18 cellular contexts compared by ENCODE assay signal in the genomic region with DNA sequence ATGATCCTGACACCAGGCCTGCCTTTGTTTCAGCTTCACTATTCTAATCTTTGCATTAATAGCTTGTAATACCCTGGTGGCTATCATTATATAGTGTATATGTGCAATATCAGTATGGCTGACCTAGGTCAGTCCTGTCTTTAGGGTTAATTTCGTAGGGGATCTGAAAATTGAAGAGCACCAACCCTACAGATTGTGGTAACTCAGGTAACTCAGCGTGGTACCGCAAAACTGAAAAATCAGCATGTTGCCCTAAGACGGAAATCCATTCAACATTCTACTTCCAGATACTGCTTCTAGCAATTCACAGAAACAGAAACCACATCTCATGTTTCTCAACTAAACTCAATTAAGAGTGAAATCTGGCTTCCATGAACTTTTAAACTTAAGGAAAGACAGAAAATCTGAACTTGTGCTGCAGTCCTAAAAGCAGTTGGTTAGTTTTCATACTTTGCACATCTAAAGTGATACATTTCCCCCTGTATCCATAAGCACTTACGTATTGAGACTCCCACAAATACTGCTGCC.
DNase-seq lines count a peak whose midpoint lies in the region; ATAC-seq, FAIRE-seq and TF ChIP-seq lines count a peak whose summit lies in the region.
"Had no signal": no experiment of that assay in that cellular context is flagged by ENCODE, and none has a peak within 500 bp of the region (broad histone marks: within the 10 kb centered on the region; RNA-seq: fewer than 3 reads in every experiment).

No MANE protein-coding gene starts in this region.

- no peaks in the 10 kb centered on the region for H3K27me3 Mint-ChIP-seq in activated naive CD4-positive, alpha-beta T cell treated with anti-CD3 and anti-CD28 coated beads, Interleukin-2, amount 10 ng/mL, durations not matched to agents 7 days and 5 days

- peak; percentile 59 for FAIRE-seq in GM19239 (lab: Jason Lieb, UNC)
- FAIRE-seq: A549, D721Med, GM12892 had no signal

- peak overlapping the region; percentile 52 for H3K27ac Mint-ChIP-seq in activated naive CD4-positive, alpha-beta T cell treated with anti-CD3 and anti-CD28 coated beads, Interleukin-2, amount 10 ng/mL, durations not matched to agents 7 days and 5 days
- H3K27ac Mint-ChIP-seq: CD8-positive, alpha-beta T cell had no signal

- peaks cover 18% of the 10 kb centered on the region for H3K36me3 ChIP-seq in SK-N-MC (ENCODE audit: insufficient read depth, low read length)
- H3K36me3 ChIP-seq in brain microvascular endothelial cell (replicated peaks), result peaks cover 12% of the 10 kb centered on the region

- H3K9me3 Mint-ChIP-seq in activated naive CD4-positive, alpha-beta T cell treated with anti-CD3 and anti-CD28 coated beads, Interleukin-2, amount 10 ng/mL, durations not matched to agents 7 days and 5 days, result peaks cover 3% of the 10 kb centered on the region

- no peak for ATAC-seq in HG02884 (IDR thresholded peaks at IDR 0.05; ENCODE audit: unreplicated experiment)
- ATAC-seq: A549; CD8-positive, alpha-beta T cell; HCT116 had no signal

- TF ChIP-seq CTCF in brain microvascular endothelial cell (IDR thresholded peaks at IDR 0.05; ENCODE audit: low read depth, low read length, missing control alignments), result no peak

- peaks cover 16% of the 10 kb centered on the region for H3K4me1 Mint-ChIP-seq in activated naive CD4-positive, alpha-beta T cell treated with anti-CD3 and anti-CD28 coated beads, Interleukin-2, amount 10 ng/mL, durations not matched to agents 7 days and 5 days
- H3K4me1 Mint-ChIP-seq: CD14-positive monocyte had no signal

- H3K36me3 Mint-ChIP-seq in activated naive CD4-positive, alpha-beta T cell treated with anti-CD3 and anti-CD28 coated beads, Interleukin-2, amount 10 ng/mL, durations not matched to agents 7 days and 5 days, result peaks cover 53% of the 10 kb centered on the region

- H3K4me3 ChIP-seq in SK-N-MC (peak overlapping the region; percentile 22), brain microvascular endothelial cell (ENCODE audit: low read depth, low read length) (no peak overlapping the region)
- H3K4me3 ChIP-seq: A549 had no signal

- H3K9ac ChIP-seq in SK-N-MC (ENCODE audit: insufficient read length), result no peak overlapping the region

- no peak overlapping the region for H3K4me3 Mint-ChIP-seq in activated naive CD4-positive, alpha-beta T cell treated with anti-CD3 and anti-CD28 coated beads, Interleukin-2, amount 10 ng/mL, durations not matched to agents 7 days and 5 days
- H3K4me3 Mint-ChIP-seq: CD14-positive monocyte; CD8-positive, alpha-beta T cell had no signal

- CTCF ChIA-PET in activated naive CD4-positive, alpha-beta T cell treated with anti-CD3 and anti-CD28 coated beads, Interleukin-2, amount 10 ng/mL, durations not matched to agents 7 days and 5 days (lab: Charles Lee), result interaction anchor here (0.7 kb wide), 1 partner anchor 33 kb away, joined by 3 read pairs; no protein-coding TSS in a partner anchor

- in situ Hi-C loops in brain microvascular endothelial cell (cut with HindIII; ENCODE audit: low pct_ligation_motif_present, low sequenced_read_pairs), result no loop called here

- DNase-seq in activated naive CD4-positive, alpha-beta T cell treated with anti-CD3 and anti-CD28 coated beads, Interleukin-2, amount 10 ng/mL, durations not matched to agents 7 days and 5 days, result no peak
- DNase-seq in activated naive CD4-positive, alpha-beta T cell treated with Interleukin-2 at 50 U/mL for 16 hours, result no peak
- DNase-seq in GM19239 (ENCODE audit: insufficient read length, low spot score) (no peak), SK-N-MC (ENCODE audit: low read depth, low spot score) (peak; percentile 75), KG1 (lab: John Stamatoyannopoulos, UW) (no peak), brain microvascular endothelial cell (no peak)
- DNase-seq: CD8-positive, alpha-beta T cell; COR-L47; DMS153; DMS79 treated with DMSO at 0.1 percent for 48 hours; GDM1; IMR-90 had no signal

- H3K27ac ChIP-seq in SK-N-MC (0 out of 2 replicates have a peak overlapping the region, but pooled peaks have one; percentile 32), brain microvascular endothelial cell (no peak overlapping the region)
- H3K27ac ChIP-seq: A549 had no signal

- no peaks in the 10 kb centered on the region for H3K27me3 ChIP-seq in brain microvascular endothelial cell (replicated peaks)

- peaks cover 10% of the 10 kb centered on the region for H3K9me3 ChIP-seq in SK-N-MC (ENCODE audit: low read depth, low read length)
- H3K9me3 ChIP-seq: A549 had no signal
